Comparison of ENCODE assay signal across 3 cellular contexts in the genomic region with DNA sequence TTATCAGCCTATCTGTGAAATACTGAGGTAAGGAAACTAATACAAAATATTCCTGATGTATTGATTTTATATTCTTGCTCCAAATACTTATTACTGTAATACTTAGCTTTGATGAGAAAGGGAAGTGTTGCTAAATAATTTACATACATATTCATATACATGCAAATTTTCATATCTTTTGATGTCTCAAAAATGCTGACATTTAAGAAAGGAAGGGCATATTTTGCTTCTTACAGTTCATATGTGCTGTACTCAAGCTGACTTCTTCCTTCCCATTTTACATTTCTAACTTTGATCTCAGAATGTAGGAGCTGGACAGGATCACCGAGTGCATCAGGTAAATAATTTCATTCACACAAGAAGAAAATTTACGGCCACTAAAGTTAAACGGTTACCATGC.
TF ChIP-seq lines count a peak whose summit lies in the region.

No MANE protein-coding gene starts in this region.

TF ChIP-seq in HepG2, 621 proteins besides CTCF, POLR2A, EP300 and RAD21:
- TF ChIP-seq PHF8 (CRISPR knock-in tag; IDR thresholded peaks at IDR 0.05) = no peak
- peak; percentile 62 to 79 for TF ChIP-seq MAFK (conservative IDR thresholded peaks at IDR 0.05 in 1 of 2, IDR thresholded peaks at IDR 0.05 in 1 of 2; ENCODE audit: low read length in 2 of 2)
- peak; percentile 75 for TF ChIP-seq MAFF (IDR thresholded peaks at IDR 0.05; ENCODE audit: low read depth, low read length)
- no peak for TF ChIP-seq ZNF670 (CRISPR knock-in tag; IDR thresholded peaks at IDR 0.05; ENCODE audit: borderline replicate concordance)

TF ChIP-seq in A549, 52 proteins besides CTCF, POLR2A, EP300 and RAD21:
- TF ChIP-seq SMC3 (IDR thresholded peaks at IDR 0.05) (no peak), HDAC2 (IDR thresholded peaks at IDR 0.05) (no peak), MAFK (IDR thresholded peaks at IDR 0.05; ENCODE audit: partially characterized antibody) (peak; percentile 68), FOXS1 (CRISPR knock-in tag; IDR thresholded peaks at IDR 0.05) (no peak), TP53 (CRISPR knock-in tag; IDR thresholded peaks at IDR 0.05) (no peak)

TF ChIP-seq in IMR-90, 13 proteins besides CTCF, POLR2A, EP300 and RAD21:
- TF ChIP-seq MAFK (IDR thresholded peaks at IDR 0.05; ENCODE audit: low read depth, low read length) = peak; percentile 44; the same call in 1 of the 2 replicates
- TF ChIP-seq, protein P1, sequence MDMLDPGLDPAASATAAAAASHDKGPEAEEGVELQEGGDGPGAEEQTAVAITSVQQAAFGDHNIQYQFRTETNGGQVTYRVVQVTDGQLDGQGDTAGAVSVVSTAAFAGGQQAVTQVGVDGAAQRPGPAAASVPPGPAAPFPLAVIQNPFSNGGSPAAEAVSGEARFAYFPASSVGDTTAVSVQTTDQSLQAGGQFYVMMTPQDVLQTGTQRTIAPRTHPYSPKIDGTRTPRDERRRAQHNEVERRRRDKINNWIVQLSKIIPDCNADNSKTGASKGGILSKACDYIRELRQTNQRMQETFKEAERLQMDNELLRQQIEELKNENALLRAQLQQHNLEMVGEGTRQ (IDR thresholded peaks at IDR 0.05; ENCODE audit: low read depth, low read length) = no peak
